22 cellular contexts compared by ENCODE assay signal in the genomic region with DNA sequence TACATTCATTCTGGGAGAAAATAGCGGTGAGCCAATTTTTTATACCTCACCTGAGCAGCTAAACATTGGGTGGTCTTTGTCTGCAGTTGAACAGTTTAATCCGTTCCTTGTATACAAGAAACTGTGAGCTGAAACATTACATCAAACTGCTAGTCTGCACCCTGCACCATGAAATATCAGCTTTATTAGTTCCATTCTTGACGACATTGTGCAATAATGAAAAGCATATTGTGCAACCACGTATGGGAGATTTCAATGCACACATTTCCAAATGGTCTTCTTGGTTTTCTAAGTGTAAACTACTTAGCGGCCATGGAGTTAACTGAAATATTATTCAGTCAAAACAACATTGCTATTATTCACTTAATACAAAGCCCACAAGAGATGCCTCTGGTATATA.
DNase-seq lines count a peak whose midpoint lies in the region; ATAC-seq and TF ChIP-seq lines count a peak whose summit lies in the region.
"Had no signal": no experiment of that assay in that cellular context is flagged by ENCODE, and none has a peak within 500 bp of the region (broad histone marks: within the 10 kb centered on the region; RNA-seq: fewer than 3 reads in every experiment).

No MANE protein-coding gene starts in this region.

- peaks cover 3% of the 10 kb centered on the region; the same call in 1 of the 2 replicates for H3K9me3 Mint-ChIP-seq in WTC11
- H3K9me3 Mint-ChIP-seq: activated CD4-positive, alpha-beta T cell treated with anti-CD3 and anti-CD28 coated beads, Interleukin-2, amount 10 ng/mL, durations not matched to agents 24 days and 14 days; activated naive CD8-positive, alpha-beta T cell treated with anti-CD3 and anti-CD28 coated beads, Interleukin-2, amount 50 U/mL, for 24 hours; activated T-helper 2 cell treated with anti-CD3 and anti-CD28 coated beads, Interferon-gamma antibody, Interleukin-2, Interleukin-4, amounts not matched to agents 10 μg/mL and 5 μg/mL and 100 μg/mL, durations not matched to agents 14 hours and 24 hours and 36 hours; CD8-positive, alpha-beta memory T cell; dendritic cell treated with granulocyte-macrophage colony-stimulating factor and Interleukin-4, amounts not matched to agents 40 ng/mL and 50 ng/mL, for 4 days; neural crest cell had no signal

- no peak overlapping the region for H3K9ac ChIP-seq in adipocyte (ENCODE audit: low read length)

- H3K4me1 ChIP-seq in adipocyte (ENCODE audit: control insufficient read depth, insufficient read depth, low read length), result peaks cover 5% of the 10 kb centered on the region
- H3K4me1 ChIP-seq: breast epithelium had no signal

- no peaks in the 10 kb centered on the region for H3K36me3 Mint-ChIP-seq in WTC11
- H3K36me3 Mint-ChIP-seq: CD8-positive, alpha-beta memory T cell had no signal

- H3K36me3 ChIP-seq in adipocyte (ENCODE audit: control insufficient read depth, insufficient read depth, low read length, severe bottlenecking), result no peaks in the 10 kb centered on the region
- H3K36me3 ChIP-seq: breast epithelium, suprapubic skin, vagina had no signal

- no peak overlapping the region for H3K4me3 Mint-ChIP-seq in WTC11
- H3K4me3 Mint-ChIP-seq: activated CD4-positive, alpha-beta T cell treated with anti-CD3 and anti-CD28 coated beads, Interleukin-2, amount 10 ng/mL, durations not matched to agents 24 days and 14 days; activated naive CD8-positive, alpha-beta T cell treated with anti-CD3 and anti-CD28 coated beads, Interleukin-2, amount 50 U/mL, for 24 hours; CD8-positive, alpha-beta memory T cell; dendritic cell treated with granulocyte-macrophage colony-stimulating factor and Interleukin-4, amounts not matched to agents 40 ng/mL and 50 ng/mL, for 4 days; neural crest cell had no signal

- no peak for TF ChIP-seq RAD21 in Ishikawa (IDR thresholded peaks at IDR 0.05; ENCODE audit: low read depth)

- intact Hi-C loops in posterior vena cava (cut with DNase I), result no loop called here

- peaks cover 23% of the 10 kb centered on the region for H3K4me1 Mint-ChIP-seq in WTC11

- no peak overlapping the region for H3K4me3 ChIP-seq in AG09309 (ENCODE audit: control insufficient read depth, low read depth, low read length)
- no peak overlapping the region for H3K4me3 ChIP-seq in adipocyte (ENCODE audit: low read length)
- no peak overlapping the region for H3K4me3 ChIP-seq in foreskin fibroblast (ENCODE audit: low read depth in 1 of 2, low read length in 2 of 2)
- H3K4me3 ChIP-seq: breast epithelium, suprapubic skin, vagina had no signal

- no peak for ATAC-seq in WTC11
- ATAC-seq: activated naive CD8-positive, alpha-beta T cell treated with anti-CD3 and anti-CD28 coated beads, Interleukin-2, amount 50 U/mL, for 24 hours; left lobe of liver had no signal

- H3K27me3 Mint-ChIP-seq in WTC11 (ENCODE audit: low read depth), result no peaks in the 10 kb centered on the region; the same call in 1 of the 2 replicates

- POLR2A ChIA-PET in WTC11 (lab: Charles Lee), result no interaction called here

- H3K27me3 ChIP-seq in adipocyte (replicated peaks; ENCODE audit: control insufficient read depth, insufficient read depth, low read length), result peaks cover 31% of the 10 kb centered on the region
- H3K27me3 ChIP-seq: breast epithelium, suprapubic skin, vagina had no signal

- H3K27ac Mint-ChIP-seq in WTC11, result no peak overlapping the region
- H3K27ac Mint-ChIP-seq: activated CD4-positive, alpha-beta T cell treated with anti-CD3 and anti-CD28 coated beads, Interleukin-2, amount 10 ng/mL, durations not matched to agents 24 days and 14 days; activated naive CD8-positive, alpha-beta T cell treated with anti-CD3 and anti-CD28 coated beads, Interleukin-2, amount 50 U/mL, for 24 hours; activated T-helper 2 cell treated with anti-CD3 and anti-CD28 coated beads, Interferon-gamma antibody, Interleukin-2, Interleukin-4, amounts not matched to agents 10 μg/mL and 5 μg/mL and 100 μg/mL, durations not matched to agents 14 hours and 24 hours and 36 hours; CD8-positive, alpha-beta memory T cell; dendritic cell treated with granulocyte-macrophage colony-stimulating factor and Interleukin-4, amounts not matched to agents 40 ng/mL and 50 ng/mL, for 4 days had no signal

- CTCF ChIA-PET in WTC11 (lab: Charles Lee), result interaction anchor here (2.9 kb wide), 1 partner anchor 10 kb away, joined by 13 read pairs; no protein-coding TSS in a partner anchor

- peak; percentile 24 for DNase-seq in AG09309 (ENCODE audit: low read depth)
- DNase-seq in adipocyte (ENCODE audit: low read depth), result peak; percentile 85
- DNase-seq in foreskin fibroblast, result peak; percentile 66 to 86
- no peak for DNase-seq in posterior vena cava (ENCODE audit: low spot score)
- DNase-seq in WTC11 (ENCODE audit: low spot score), result no peak
- no peak for DNase-seq in NCI-H69 (lab: John Stamatoyannopoulos, UW)
- DNase-seq in RKO (ENCODE audit: low spot score), result no peak
- DNase-seq: activated CD4-positive, alpha-beta T cell treated with anti-CD3 and anti-CD28 coated beads, Interleukin-2, amount 10 ng/mL, durations not matched to agents 24 days and 14 days; activated naive CD8-positive, alpha-beta T cell treated with anti-CD3 and anti-CD28 coated beads, Interleukin-2, amount 50 U/mL, for 24 hours; CD8-positive, alpha-beta memory T cell; MM.1S; NCI-H1930; NCI-H345; stimulated activated CD8-positive, alpha-beta memory T cell treated with anti-CD3 and anti-CD28 coated beads, Interleukin-4, amount 100 ng/mL, for 48 hours had no signal

- no peak for TF ChIP-seq EP300 in Ishikawa (IDR thresholded peaks at IDR 0.05; ENCODE audit: borderline replicate concordance)

- TF ChIP-seq CTCF in AG09309 (IDR thresholded peaks at IDR 0.05; ENCODE audit: control insufficient read depth, insufficient read depth, low read depth, low read length, missing control alignments), result no peak
- no peak for TF ChIP-seq CTCF in foreskin fibroblast (IDR thresholded peaks at IDR 0.05; ENCODE audit: low read depth, low read length)
- TF ChIP-seq CTCF in WTC11 (IDR thresholded peaks at IDR 0.05), result no peak

- H3K9me3 ChIP-seq in adipocyte (ENCODE audit: control insufficient read depth, low read length), result no peaks in the 10 kb centered on the region
- H3K9me3 ChIP-seq: breast epithelium, suprapubic skin, vagina had no signal

TF ChIP-seq in Ishikawa, 13 proteins besides CTCF, POLR2A, EP300 and RAD21:
- no peak for TF ChIP-seq TAF1 (IDR thresholded peaks at IDR 0.05; ENCODE audit: low read depth)
- no peak for TF ChIP-seq CREB1 (IDR thresholded peaks at IDR 0.05; ENCODE audit: low read depth)
- no peak for TF ChIP-seq EGR1 (IDR thresholded peaks at IDR 0.05)
- peak; percentile 83 for TF ChIP-seq CEBPB (IDR thresholded peaks at IDR 0.05)
- TF ChIP-seq, protein P1, sequence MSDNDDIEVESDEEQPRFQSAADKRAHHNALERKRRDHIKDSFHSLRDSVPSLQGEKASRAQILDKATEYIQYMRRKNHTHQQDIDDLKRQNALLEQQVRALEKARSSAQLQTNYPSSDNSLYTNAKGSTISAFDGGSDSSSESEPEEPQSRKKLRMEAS (IDR thresholded peaks at IDR 0.05), result no peak
TF ChIP-seq in Ishikawa: peak in this region for 1.

TF ChIP-seq in WTC11, 78 proteins besides CTCF, POLR2A, EP300 and RAD21 (continues in another document):
- TF ChIP-seq, protein P2, sequence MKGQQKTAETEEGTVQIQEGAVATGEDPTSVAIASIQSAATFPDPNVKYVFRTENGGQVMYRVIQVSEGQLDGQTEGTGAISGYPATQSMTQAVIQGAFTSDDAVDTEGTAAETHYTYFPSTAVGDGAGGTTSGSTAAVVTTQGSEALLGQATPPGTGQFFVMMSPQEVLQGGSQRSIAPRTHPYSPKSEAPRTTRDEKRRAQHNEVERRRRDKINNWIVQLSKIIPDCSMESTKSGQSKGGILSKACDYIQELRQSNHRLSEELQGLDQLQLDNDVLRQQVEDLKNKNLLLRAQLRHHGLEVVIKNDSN (CRISPR knock-in tag; IDR thresholded peaks at IDR 0.05), result no peak
- no peak for TF ChIP-seq AFF4 (CRISPR knock-in tag; IDR thresholded peaks at IDR 0.05; ENCODE audit: borderline replicate concordance)
- TF ChIP-seq, protein P3, sequence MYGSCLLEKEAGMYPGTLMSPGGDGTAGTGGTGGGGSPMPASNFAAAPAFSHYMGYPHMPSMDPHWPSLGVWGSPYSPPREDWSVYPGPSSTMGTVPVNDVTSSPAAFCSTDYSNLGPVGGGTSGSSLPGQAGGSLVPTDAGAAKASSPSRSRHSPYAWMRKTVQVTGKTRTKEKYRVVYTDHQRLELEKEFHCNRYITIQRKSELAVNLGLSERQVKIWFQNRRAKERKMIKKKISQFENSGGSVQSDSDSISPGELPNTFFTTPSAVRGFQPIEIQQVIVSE (CRISPR knock-in tag; IDR thresholded peaks at IDR 0.05; ENCODE audit: borderline replicate concordance), result no peak

Comparison
In these comparisons a context has a peak if more than half of its experiments do, and no peak if none do; other contexts are left out.
1. DNase-seq: peak in AG09309 (single experiment), adipocyte (single experiment) and foreskin fibroblast (2 of 2); none in posterior vena cava (single experiment), WTC11 (single experiment), NCI-H69 (single experiment) and RKO (single experiment).